In genomic region chr11:67805256-67806126, GRCh38 we compare ENCODE assay signal across 8 cellular contexts.
DNase-seq lines count a peak whose midpoint lies in the region; ATAC-seq and TF ChIP-seq lines count a peak whose summit lies in the region.
"Not testable (repeated sequence)": the region's sequence is repeated elsewhere in the genome, so short reads cannot be mapped to it uniquely, and the experiment has no call there.

No MANE protein-coding gene starts in this region.

- not testable (repeated sequence) for H3K27me3 ChIP-seq in transverse colon

- WGBS in transverse colon (ENCODE audit: low coverage in 1 of 2), 2 donors, result 2% methylated on average over 51 of the region's 66 CpGs; no CpG with 5 or more reads in 1 of the 2 donors

- in situ Hi-C loops in transverse colon (cut with MboI; ENCODE audit: low pct_ligation_motif_present in 1 of 4, low pct_unique_long_range_greater_than_20kb in 1 of 4, low sequenced_read_pairs in 3 of 4), result not testable (repeated sequence)

- TF ChIP-seq POLR2A in GM10847 (IDR thresholded peaks at IDR 0.05; ENCODE audit: extremely low read depth, insufficient read length) (peak; percentile 38), transverse colon (IDR thresholded peaks at IDR 0.05) (peak; percentile 52)

- TF ChIP-seq CTCF in transverse colon (IDR thresholded peaks at IDR 0.05), result not testable (repeated sequence)

- not testable (repeated sequence) for H3K9me3 ChIP-seq in transverse colon

- not testable (repeated sequence) for H3K4me1 ChIP-seq in transverse colon

- peak overlapping the region; percentile 86 for H3K27ac ChIP-seq in angular gyrus (ENCODE audit: low read depth, low read length)
- H3K27ac ChIP-seq in transverse colon, result peak overlapping the region; percentile 84 to 92 (median 89)

- intact Hi-C loops in left cardiac atrium (cut with DNase I); transverse colon (cut with DNase I; ENCODE audit: low total_unique reads): not testable (repeated sequence)
- intact Hi-C loops in posterior cingulate gyrus (cut with DNase I), result loop anchor here (5.0 kb wide), 1 partner anchor 178 kb away; the partner anchor contains the start of gene NUDT8

- ATAC-seq in HG02870 (IDR thresholded peaks at IDR 0.05; ENCODE audit: unreplicated experiment), result peak; percentile 92
- peak; percentile 100 for ATAC-seq in left cardiac atrium

- TF ChIP-seq EP300 in transverse colon (IDR thresholded peaks at IDR 0.05; ENCODE audit: low read depth), result not testable (repeated sequence)

- peak; percentile 86 for DNase-seq in NCI-H187 treated with DMSO at 0.1 percent for 48 hours (lab: John Stamatoyannopoulos, UW)
- peak; percentile 94 to 99 (median 98) for DNase-seq in T-helper 2 cell
- peak; percentile 99 for DNase-seq in left cardiac atrium
- DNase-seq in posterior cingulate gyrus, result peak; percentile 97 to 100 (median 98)
- peak; percentile 100 for DNase-seq in transverse colon

- not testable (repeated sequence) for H3K36me3 ChIP-seq in transverse colon

- peak overlapping the region; percentile 49 to 76 (median 68) for H3K4me3 ChIP-seq in transverse colon

Comparison
In these comparisons a context has a peak if more than half of its experiments do, and no peak if none do; other contexts are left out.
1. Peak in every context shown above with its lines: DNase-seq, ATAC-seq, H3K4me3 ChIP-seq and H3K27ac ChIP-seq.